In genomic region chr1:43836267-43836951, GRCh38 we compare ENCODE assay signal across 8 cellular contexts.
DNase-seq lines count a peak whose midpoint lies in the region; ATAC-seq and TF ChIP-seq lines count a peak whose summit lies in the region.

No MANE protein-coding gene starts in this region.

- no peaks in the 10 kb centered on the region for H3K9me3 Mint-ChIP-seq in activated CD4-positive, alpha-beta memory T cell treated with anti-CD3 and anti-CD28 coated beads for 36 hours
- peaks cover 0 to 5% (median 0%) of the 10 kb centered on the region in 7 donors for H3K9me3 Mint-ChIP-seq in CD14-positive monocyte

- POLR2A ChIA-PET in activated CD4-positive, alpha-beta memory T cell treated with anti-CD3 and anti-CD28 coated beads for 36 hours (lab: Charles Lee) = no interaction called here

- no peak overlapping the region for H3K27ac Mint-ChIP-seq in activated CD4-positive, alpha-beta memory T cell treated with anti-CD3 and anti-CD28 coated beads for 36 hours
- peak overlapping the region in 3 of 7 donors; percentile 33 to 41 (median 38) for H3K27ac Mint-ChIP-seq in CD14-positive monocyte

- H3K4me3 ChIP-seq in GM12865 (ENCODE audit: low read depth, low read length) = no peak overlapping the region

- TF ChIP-seq CTCF in GM12865 (IDR thresholded peaks at IDR 0.05; ENCODE audit: insufficient read depth, low read depth, low read length, missing control alignments) (no peak), CD14-positive monocyte (IDR thresholded peaks at IDR 0.05) (no peak)

- peak; percentile 56 for ATAC-seq in HG03108 (IDR thresholded peaks at IDR 0.05; ENCODE audit: unreplicated experiment)

- H3K4me1 Mint-ChIP-seq in activated CD4-positive, alpha-beta memory T cell treated with anti-CD3 and anti-CD28 coated beads for 36 hours (ENCODE audit: low read depth) = peaks cover 33% of the 10 kb centered on the region
- peaks cover 82% of the 10 kb centered on the region for H3K4me1 Mint-ChIP-seq in CD14-positive monocyte

- H3K27me3 Mint-ChIP-seq in activated CD4-positive, alpha-beta memory T cell treated with anti-CD3 and anti-CD28 coated beads for 36 hours = no peaks in the 10 kb centered on the region
- peaks cover 0 to 10% (median 0%) of the 10 kb centered on the region in 3 donors for H3K27me3 Mint-ChIP-seq in CD14-positive monocyte (ENCODE audit: low read depth in 3 of 3)

- DNase-seq in GM12865 (ENCODE audit: low read depth) (peak; percentile 57), NCI-H446 (lab: John Stamatoyannopoulos, UW) (peak; percentile 73 to 92), germinal center (ENCODE audit: low spot score) (peak; percentile 72), CD14-positive monocyte (ENCODE audit: low spot score) (no peak), 8988T (no peak)
- peak; percentile 79 for DNase-seq in activated CD4-positive, alpha-beta memory T cell treated with anti-CD3 and anti-CD28 coated beads for 36 hours
- DNase-seq in stimulated activated CD4-positive, alpha-beta T cell treated with anti-CD3 and anti-CD28 coated beads, Interleukin-4, amount 100 ng/mL, for 1 hour = peak; percentile 74

- H3K4me3 Mint-ChIP-seq in activated CD4-positive, alpha-beta memory T cell treated with anti-CD3 and anti-CD28 coated beads for 36 hours = no peak overlapping the region
- H3K4me3 Mint-ChIP-seq in CD14-positive monocyte = no peak overlapping the region

- CTCF ChIA-PET in activated CD4-positive, alpha-beta memory T cell treated with anti-CD3 and anti-CD28 coated beads for 36 hours (lab: Charles Lee) = no interaction called here

- H3K36me3 Mint-ChIP-seq in activated CD4-positive, alpha-beta memory T cell treated with anti-CD3 and anti-CD28 coated beads for 36 hours = peaks cover 38% of the 10 kb centered on the region
- H3K36me3 Mint-ChIP-seq in CD14-positive monocyte = peaks cover 17 to 19% of the 10 kb centered on the region in 2 donors

- intact Hi-C loops in activated CD4-positive, alpha-beta memory T cell treated with anti-CD3 and anti-CD28 coated beads for 36 hours (cut with micrococcal nuclease) = loop anchor here (2.0 kb wide), 1 partner anchor 28 kb away; no protein-coding TSS in a partner anchor
- intact Hi-C loops in CD14-positive monocyte (cut with micrococcal nuclease) = loop anchor here in 1 of 2 donors (10.0 kb wide), 1 partner anchor 52 kb away; no protein-coding TSS in a partner anchor

Comparison
In these comparisons a context has a peak if more than half of its experiments do, and no peak if none do; other contexts are left out.
1. DNase-seq: peak in GM12865 (single experiment), NCI-H446 (2 of 2), activated CD4-positive, alpha-beta memory T cell treated with anti-CD3 and anti-CD28 coated beads for 36 hours (single experiment), germinal center (single experiment) and stimulated activated CD4-positive, alpha-beta T cell treated with anti-CD3 and anti-CD28 coated beads, Interleukin-4, amount 100 ng/mL, for 1 hour (single experiment); none in CD14-positive monocyte (single experiment) and 8988T (single experiment).